ENCODE assay signal across 1 cellular context in the genomic region with DNA sequence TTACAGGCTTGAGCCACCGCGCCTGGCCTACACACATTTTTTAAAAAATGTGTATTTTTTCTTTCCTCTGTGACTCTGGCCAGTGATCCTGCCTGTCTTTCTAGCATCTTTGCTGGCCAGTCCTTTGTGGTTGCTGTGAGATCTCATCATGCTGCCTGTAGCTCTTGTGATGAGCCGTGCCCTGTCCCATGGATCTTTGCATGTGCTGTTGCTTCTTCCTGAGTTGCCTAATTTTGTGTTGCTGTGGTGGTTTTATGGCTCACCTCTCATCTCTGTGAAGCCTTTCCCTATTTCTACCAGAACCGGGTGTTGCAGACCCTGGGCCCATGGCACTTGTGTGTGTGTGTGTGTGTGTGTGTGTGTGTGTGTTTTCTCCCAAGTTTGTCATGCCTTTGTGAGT.
TF ChIP-seq lines count a peak whose summit lies in the region.

No MANE protein-coding gene starts in this region.

TF ChIP-seq in HEK293, 187 proteins besides CTCF, POLR2A, EP300 and RAD21 (continued from another document):
- TF ChIP-seq, protein P1, sequence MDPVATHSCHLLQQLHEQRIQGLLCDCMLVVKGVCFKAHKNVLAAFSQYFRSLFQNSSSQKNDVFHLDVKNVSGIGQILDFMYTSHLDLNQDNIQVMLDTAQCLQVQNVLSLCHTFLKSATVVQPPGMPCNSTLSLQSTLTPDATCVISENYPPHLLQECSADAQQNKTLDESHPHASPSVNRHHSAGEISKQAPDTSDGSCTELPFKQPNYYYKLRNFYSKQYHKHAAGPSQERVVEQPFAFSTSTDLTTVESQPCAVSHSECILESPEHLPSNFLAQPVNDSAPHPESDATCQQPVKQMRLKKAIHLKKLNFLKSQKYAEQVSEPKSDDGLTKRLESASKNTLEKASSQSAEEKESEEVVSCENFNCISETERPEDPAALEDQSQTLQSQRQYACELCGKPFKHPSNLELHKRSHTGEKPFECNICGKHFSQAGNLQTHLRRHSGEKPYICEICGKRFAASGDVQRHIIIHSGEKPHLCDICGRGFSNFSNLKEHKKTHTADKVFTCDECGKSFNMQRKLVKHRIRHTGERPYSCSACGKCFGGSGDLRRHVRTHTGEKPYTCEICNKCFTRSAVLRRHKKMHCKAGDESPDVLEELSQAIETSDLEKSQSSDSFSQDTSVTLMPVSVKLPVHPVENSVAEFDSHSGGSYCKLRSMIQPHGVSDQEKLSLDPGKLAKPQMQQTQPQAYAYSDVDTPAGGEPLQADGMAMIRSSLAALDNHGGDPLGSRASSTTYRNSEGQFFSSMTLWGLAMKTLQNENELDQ (tag by site-specific recombination; IDR thresholded peaks at IDR 0.05; ENCODE audit: low read depth), result no peak
- TF ChIP-seq ZFHX2 (tag by site-specific recombination; conservative IDR thresholded peaks at IDR 0.05), result no peak
- TF ChIP-seq PRDM1 (tag by site-specific recombination; IDR thresholded peaks at IDR 0.05), result no peak
- TF ChIP-seq ZBTB17 (tag by site-specific recombination; IDR thresholded peaks at IDR 0.05), result peak; percentile 79; the same call in 1 of the 2 replicates
- no peak for TF ChIP-seq ZNF169 (tag by site-specific recombination; IDR thresholded peaks at IDR 0.05)
- no peak for TF ChIP-seq ZNF610 (tag by site-specific recombination; IDR thresholded peaks at IDR 0.05; ENCODE audit: borderline replicate concordance)
- TF ChIP-seq, protein P2, sequence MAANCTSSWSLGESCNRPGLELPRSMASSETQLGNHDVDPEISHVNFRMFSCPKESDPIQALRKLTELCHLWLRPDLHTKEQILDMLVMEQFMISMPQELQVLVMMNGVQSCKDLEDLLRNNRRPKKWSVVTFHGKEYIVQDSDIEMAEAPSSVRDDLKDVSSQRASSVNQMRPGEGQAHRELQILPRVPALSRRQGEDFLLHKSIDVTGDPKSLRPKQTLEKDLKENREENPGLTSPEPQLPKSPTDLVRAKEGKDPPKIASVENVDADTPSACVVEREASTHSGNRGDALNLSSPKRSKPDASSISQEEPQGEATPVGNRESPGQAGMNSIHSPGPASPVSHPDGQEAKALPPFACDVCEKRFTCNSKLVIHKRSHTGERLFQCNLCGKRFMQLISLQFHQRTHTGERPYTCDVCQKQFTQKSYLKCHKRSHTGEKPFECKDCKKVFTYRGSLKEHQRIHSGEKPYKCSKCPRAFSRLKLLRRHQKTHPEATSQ (tag by site-specific recombination; IDR thresholded peaks at IDR 0.05), result no peak
- TF ChIP-seq SCRT2 (tag by site-specific recombination; IDR thresholded peaks at IDR 0.05), result peak; percentile 92
- no peak for TF ChIP-seq ZNF768 (tag by site-specific recombination; IDR thresholded peaks at IDR 0.05)
- TF ChIP-seq HIC1 (tag by site-specific recombination; IDR thresholded peaks at IDR 0.05), result no peak
- TF ChIP-seq ZBTB8A (tag by site-specific recombination; IDR thresholded peaks at IDR 0.05), result no peak
- no peak; the same call in 1 of the 2 replicates for TF ChIP-seq SCRT1 (tag by site-specific recombination; IDR thresholded peaks at IDR 0.05; ENCODE audit: borderline replicate concordance)
- no peak for TF ChIP-seq ZNF560 (tag by site-specific recombination; IDR thresholded peaks at IDR 0.05; ENCODE audit: borderline replicate concordance)
TF ChIP-seq in HEK293: peak in this region for 2.
